Comparison of ENCODE assay signal across 11 cellular contexts in the genomic region with DNA sequence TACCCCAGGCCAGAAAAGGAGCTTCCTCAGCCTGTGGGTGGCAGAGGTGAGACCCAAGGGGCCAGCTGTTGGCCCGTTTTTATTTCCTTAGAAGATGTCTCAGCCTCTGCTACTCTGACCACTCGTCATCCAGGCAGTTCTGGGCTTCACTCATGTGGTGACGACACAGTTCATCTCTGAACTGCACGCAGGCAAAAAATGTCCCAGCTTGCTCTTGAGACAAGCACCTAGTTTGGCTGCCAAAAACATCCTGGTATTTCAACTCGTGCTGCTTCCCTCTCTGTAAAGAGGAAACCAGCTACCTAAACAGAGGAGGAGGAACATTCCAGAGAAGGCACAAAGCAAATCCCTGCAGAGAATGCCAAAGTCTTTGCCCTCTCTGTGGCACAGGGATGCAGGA.
A peak's percentile ranks its signal among the peaks of the same experiment; 100 is the strongest.
DNase-seq lines count a peak whose midpoint lies in the region; ATAC-seq and TF ChIP-seq lines count a peak whose summit lies in the region.
"Had no signal": no experiment of that assay in that cellular context is flagged by ENCODE, and none has a peak within 500 bp of the region (broad histone marks: within the 10 kb centered on the region; RNA-seq: fewer than 3 reads in every experiment).

No MANE protein-coding gene starts in this region.

- no peaks in the 10 kb centered on the region for H3K27me3 Mint-ChIP-seq in Caco-2 (ENCODE audit: insufficient read depth, unreplicated experiment)

- H3K27ac Mint-ChIP-seq in Caco-2 (ENCODE audit: unreplicated experiment) = no peak overlapping the region

- H3K27me3 ChIP-seq in OCI-LY1 (ENCODE audit: insufficient read depth, low read length) = no peaks in the 10 kb centered on the region
- H3K27me3 ChIP-seq in fibroblast of lung (ENCODE audit: control insufficient read depth, insufficient read depth, low read length) = no peaks in the 10 kb centered on the region
- no peaks in the 10 kb centered on the region for H3K27me3 ChIP-seq in gastrocnemius medialis
- no peaks in the 10 kb centered on the region for H3K27me3 ChIP-seq in BE2C
- no peaks in the 10 kb centered on the region for H3K27me3 ChIP-seq in Caco-2 (replicated peaks; ENCODE audit: control insufficient read depth, insufficient read depth, low read length)
- H3K27me3 ChIP-seq: SJCRH30 had no signal

- H3K4me3 ChIP-seq in OCI-LY1 (ENCODE audit: low read depth, low read length, poor library complexity, severe bottlenecking) (no peak overlapping the region), fibroblast of lung (replicated peaks in 1 of 4; ENCODE audit: control extremely low read depth in 1 of 4, insufficient read depth in 1 of 4, low read depth in 3 of 4, low read length in 4 of 4) (no peak overlapping the region), gastrocnemius medialis (no peak overlapping the region), BE2C (ENCODE audit: low read depth, low read length) (no peak overlapping the region), Caco-2 (ENCODE audit: low read depth, low read length) (no peak overlapping the region)
- H3K4me3 ChIP-seq: SJCRH30 had no signal

- TF ChIP-seq CTCF in OCI-LY1 (IDR thresholded peaks at IDR 0.05; ENCODE audit: low read length) (no peak), fibroblast of lung (conservative IDR thresholded peaks at IDR 0.05 in 1 of 2, IDR thresholded peaks at IDR 0.05 in 1 of 2; ENCODE audit: low read depth in 1 of 2, low read length in 2 of 2) (no peak), gastrocnemius medialis (IDR thresholded peaks at IDR 0.05 in 4 of 5, conservative IDR thresholded peaks at IDR 0.05 in 1 of 5) (no peak), BE2C (IDR thresholded peaks at IDR 0.05; ENCODE audit: low read depth, low read length) (no peak), Caco-2 (IDR thresholded peaks at IDR 0.05; ENCODE audit: insufficient read depth in 1 of 2, low read depth in 1 of 2, low read length in 1 of 2, severe bottlenecking in 1 of 2, unreplicated experiment in 1 of 2) (no peak)

- H3K9ac ChIP-seq in OCI-LY1 (ENCODE audit: low read length) (no peak overlapping the region), fibroblast of lung (ENCODE audit: insufficient read depth, low read length) (no peak overlapping the region)

- ATAC-seq in gastrocnemius medialis (peak; percentile 45 to 62), HG03342 (IDR thresholded peaks at IDR 0.05; ENCODE audit: unreplicated experiment) (no peak)

- H3K36me3 ChIP-seq in OCI-LY1 (ENCODE audit: insufficient read depth, low read length) = peaks cover 19% of the 10 kb centered on the region; the same call in 1 of the 2 replicates
- H3K36me3 ChIP-seq in fibroblast of lung (ENCODE audit: control insufficient read depth, insufficient read depth, low read length) = no peaks in the 10 kb centered on the region
- H3K36me3 ChIP-seq in gastrocnemius medialis = no peaks in the 10 kb centered on the region
- H3K36me3 ChIP-seq in BE2C = no peaks in the 10 kb centered on the region
- H3K36me3 ChIP-seq in Caco-2 (ENCODE audit: control insufficient read depth, insufficient read depth, low read length) = no peaks in the 10 kb centered on the region
- H3K36me3 ChIP-seq: SJCRH30 had no signal

- no peaks in the 10 kb centered on the region for H3F3A ChIP-seq in OCI-LY1 (ENCODE audit: insufficient read depth, low read length)

- in situ Hi-C loops in gastrocnemius medialis (cut with MboI; ENCODE audit: low sequenced_read_pairs in 4 of 4) = no loop called here

- H3K4me1 ChIP-seq in OCI-LY1 (ENCODE audit: insufficient read depth, low read length, severe bottlenecking) (peaks cover 80% of the 10 kb centered on the region), fibroblast of lung (ENCODE audit: control insufficient read depth, extremely low read depth, insufficient read depth, low read length) (peaks cover 6% of the 10 kb centered on the region), gastrocnemius medialis (peaks cover 14 to 16% of the 10 kb centered on the region in 2 donors), BE2C (no peaks in the 10 kb centered on the region), Caco-2 (no peaks in the 10 kb centered on the region)
- H3K4me1 ChIP-seq: SJCRH30 had no signal

- H3K9me3 ChIP-seq in OCI-LY1 (ENCODE audit: low read length) (no peaks in the 10 kb centered on the region), fibroblast of lung (ENCODE audit: control insufficient read depth, insufficient read depth, low read depth, low read length) (no peaks in the 10 kb centered on the region), gastrocnemius medialis (no peaks in the 10 kb centered on the region), BE2C (no peaks in the 10 kb centered on the region), Caco-2 (no peaks in the 10 kb centered on the region)
- H3K9me3 ChIP-seq: SJCRH30 had no signal

- H3K4me2 ChIP-seq in OCI-LY1 (ENCODE audit: low read length) (no peak overlapping the region), fibroblast of lung (ENCODE audit: extremely low read depth, insufficient read depth, low read length) (no peak overlapping the region)

- DNase-seq in DMS79 (lab: John Stamatoyannopoulos, UW) = peak; percentile 15
- peak; percentile 54 to 59 for DNase-seq in fibroblast of lung (ENCODE audit: low read depth in 2 of 2)
- peak; percentile 39 to 71 for DNase-seq in gastrocnemius medialis
- no peak for DNase-seq in BE2C
- DNase-seq in NCI-H345 (lab: John Stamatoyannopoulos, UW) = no peak
- DNase-seq in Caco-2 = no peak
- DNase-seq: effector CD4-positive, alpha-beta T cell; NCI-H2171; SJCRH30 had no signal

- intact Hi-C loops in gastrocnemius medialis (cut with DNase I; ENCODE audit: low total_unique reads) (no loop called here), Caco-2 (cut with micrococcal nuclease; ENCODE audit: unreplicated experiment) (loop anchor here (10.0 kb wide), 1 partner anchor 70 kb away; no protein-coding TSS in a partner anchor)

- H3K9me2 ChIP-seq in OCI-LY1 (ENCODE audit: low read depth, low read length) = no peaks in the 10 kb centered on the region

- H3K27ac ChIP-seq in OCI-LY1 (ENCODE audit: low read depth, low read length, poor library complexity, severe bottlenecking) (peak overlapping the region; percentile 82), fibroblast of lung (ENCODE audit: insufficient read depth, low read length) (no peak overlapping the region), gastrocnemius medialis (no peak overlapping the region)
- H3K27ac ChIP-seq: SJCRH30 had no signal

- H4K20me1 ChIP-seq in OCI-LY1 (ENCODE audit: insufficient read depth, low read length) (no peaks in the 10 kb centered on the region), fibroblast of lung (ENCODE audit: control insufficient read depth, extremely low read depth, insufficient read depth, low read length) (no peaks in the 10 kb centered on the region)

- BruUV-seq in Caco-2 (replicated peaks; lab: Mats Ljungman, UMichigan) = no TSS peak

- TF ChIP-seq POLR2A in gastrocnemius medialis (IDR thresholded peaks at IDR 0.05) = no peak

- no peak overlapping the region for H2AFZ ChIP-seq in OCI-LY1 (ENCODE audit: low read length)
- H2AFZ ChIP-seq in fibroblast of lung (ENCODE audit: low read length) = no peak overlapping the region

- H3K4me1 Mint-ChIP-seq in Caco-2 (ENCODE audit: low read depth, unreplicated experiment) = peaks cover 7% of the 10 kb centered on the region

- no peaks in the 10 kb centered on the region for H3K79me2 ChIP-seq in OCI-LY1 (ENCODE audit: insufficient read depth, low read length)
- no peaks in the 10 kb centered on the region for H3K79me2 ChIP-seq in fibroblast of lung (ENCODE audit: control insufficient read depth, insufficient read depth, low read length)

- H3K36me3 Mint-ChIP-seq in Caco-2 (ENCODE audit: insufficient read depth, unreplicated experiment) = no peaks in the 10 kb centered on the region

- POLR2A ChIA-PET in Caco-2 (lab: Charles Lee) = no interaction called here

- no peak overlapping the region for H3K4me3 Mint-ChIP-seq in Caco-2 (ENCODE audit: unreplicated experiment)

- CTCF ChIA-PET in Caco-2 (lab: Charles Lee) = no interaction called here

- no peaks in the 10 kb centered on the region for H3K9me3 Mint-ChIP-seq in Caco-2 (ENCODE audit: unreplicated experiment)

Comparison
In these comparisons a context has a peak if more than half of its experiments do, and no peak if none do; other contexts are left out.
1. DNase-seq: peak in DMS79 (single experiment), fibroblast of lung (2 of 2) and gastrocnemius medialis (2 of 2); none in BE2C (single experiment), NCI-H345 (single experiment) and Caco-2 (0 of 2).